Comparison of ENCODE assay signal across 9 cellular contexts in genomic region chr7:139774376-139774775, GRCh38. TPM values are rescaled to one million over a fixed set of nuclear protein-coding genes. Genes with fewer than 3 reads are reported as not detected.
DNase-seq lines count a peak whose midpoint lies in the region; ATAC-seq and TF ChIP-seq lines count a peak whose summit lies in the region.
"Had no signal": no experiment of that assay in that cellular context is flagged by ENCODE, and none has a peak within 500 bp of the region (broad histone marks: within the 10 kb centered on the region; RNA-seq: fewer than 3 reads in every experiment).

No MANE protein-coding gene starts in this region.

- peaks cover 62% of the 10 kb centered on the region for H3K4me1 Mint-ChIP-seq in activated CD8-positive, alpha-beta memory T cell treated with anti-CD3 and anti-CD28 coated beads, Interleukin-2, amount 10 ng/mL, durations not matched to agents 7 days and 5 days
- H3K4me1 Mint-ChIP-seq in stimulated activated naive CD8-positive, alpha-beta T cell treated with anti-CD3 and anti-CD28 coated beads, Interleukin-15, Interleukin-2, amounts not matched to agents 100 ng/mL and 50 ng/mL, for 24 hours (ENCODE audit: low read depth), result peaks cover 77% of the 10 kb centered on the region

- peaks cover 9% of the 10 kb centered on the region for H3K36me3 Mint-ChIP-seq in activated CD8-positive, alpha-beta memory T cell treated with anti-CD3 and anti-CD28 coated beads, Interleukin-2, amount 10 ng/mL, durations not matched to agents 7 days and 5 days
- H3K36me3 Mint-ChIP-seq in stimulated activated naive CD8-positive, alpha-beta T cell treated with anti-CD3 and anti-CD28 coated beads, Interleukin-15, Interleukin-2, amounts not matched to agents 100 ng/mL and 50 ng/mL, for 24 hours (ENCODE audit: low read depth), result peaks cover 22% of the 10 kb centered on the region

- TF ChIP-seq CTCF in WI38 (IDR thresholded peaks at IDR 0.05; ENCODE audit: low read depth, low read length) (no peak), fibroblast of villous mesenchyme (IDR thresholded peaks at IDR 0.05; ENCODE audit: insufficient read depth, low read depth, low read length) (no peak)

- no peaks in the 10 kb centered on the region for H3K9me3 Mint-ChIP-seq in activated CD8-positive, alpha-beta memory T cell treated with anti-CD3 and anti-CD28 coated beads, Interleukin-2, amount 10 ng/mL, durations not matched to agents 7 days and 5 days (ENCODE audit: low read depth)
- H3K9me3 Mint-ChIP-seq in stimulated activated naive CD8-positive, alpha-beta T cell treated with anti-CD3 and anti-CD28 coated beads, Interleukin-15, Interleukin-2, amounts not matched to agents 100 ng/mL and 50 ng/mL, for 24 hours, result no peaks in the 10 kb centered on the region

- peak overlapping the region; percentile 99 for H3K4me3 ChIP-seq in WI38 (ENCODE audit: low read depth, low read length)
- no peak overlapping the region for H3K4me3 ChIP-seq in fibroblast of villous mesenchyme (ENCODE audit: low read depth, low read length)
- H3K4me3 ChIP-seq: SK-N-MC had no signal

- no peak for ATAC-seq in activated CD8-positive, alpha-beta memory T cell treated with anti-CD3 and anti-CD28 coated beads, Interleukin-2, amount 10 ng/mL, durations not matched to agents 7 days and 5 days
- ATAC-seq in GM18520 (IDR thresholded peaks at IDR 0.05; ENCODE audit: unreplicated experiment), result no peak

- H3K27me3 Mint-ChIP-seq in activated CD8-positive, alpha-beta memory T cell treated with anti-CD3 and anti-CD28 coated beads, Interleukin-2, amount 10 ng/mL, durations not matched to agents 7 days and 5 days, result peaks cover 9% of the 10 kb centered on the region
- peaks cover 4% of the 10 kb centered on the region for H3K27me3 Mint-ChIP-seq in stimulated activated naive CD8-positive, alpha-beta T cell treated with anti-CD3 and anti-CD28 coated beads, Interleukin-15, Interleukin-2, amounts not matched to agents 100 ng/mL and 50 ng/mL, for 24 hours

- CTCF ChIA-PET in activated CD8-positive, alpha-beta memory T cell treated with anti-CD3 and anti-CD28 coated beads, Interleukin-2, amount 10 ng/mL, durations not matched to agents 7 days and 5 days (lab: Charles Lee), result interaction anchor here (1.0 to 4.8 kb wide), 4 partner anchors 123 to 228 kb away, joined by 3 to 18 read pairs (median 4); no protein-coding TSS in a partner anchor

- no peak for DNase-seq in activated CD8-positive, alpha-beta memory T cell treated with anti-CD3 and anti-CD28 coated beads, Interleukin-2, amount 10 ng/mL, durations not matched to agents 7 days and 5 days
- no peak for DNase-seq in activated CD8-positive, alpha-beta memory T cell treated with anti-CD3 and anti-CD28 coated beads, Interleukin-2, amount 50 U/mL, for 4 hours
- DNase-seq in fibroblast of villous mesenchyme (ENCODE audit: low read depth) (peak; percentile 72), cerebellum (ENCODE audit: low spot score) (no peak), ecto neural progenitor cell (ENCODE audit: low spot score) (no peak)

- peak overlapping the region; percentile 97 for H3K27ac Mint-ChIP-seq in activated CD8-positive, alpha-beta memory T cell treated with anti-CD3 and anti-CD28 coated beads, Interleukin-2, amount 10 ng/mL, durations not matched to agents 7 days and 5 days
- peak overlapping the region; percentile 86 for H3K27ac Mint-ChIP-seq in stimulated activated naive CD8-positive, alpha-beta T cell treated with anti-CD3 and anti-CD28 coated beads, Interleukin-15, Interleukin-2, amounts not matched to agents 100 ng/mL and 50 ng/mL, for 24 hours

- peak overlapping the region; percentile 22 for H3K4me3 Mint-ChIP-seq in activated CD8-positive, alpha-beta memory T cell treated with anti-CD3 and anti-CD28 coated beads, Interleukin-2, amount 10 ng/mL, durations not matched to agents 7 days and 5 days
- H3K4me3 Mint-ChIP-seq in stimulated activated naive CD8-positive, alpha-beta T cell treated with anti-CD3 and anti-CD28 coated beads, Interleukin-15, Interleukin-2, amounts not matched to agents 100 ng/mL and 50 ng/mL, for 24 hours, result peak overlapping the region; percentile 89

RNA-seq across cellular contexts. Expression of gene HIPK2, which starts 3.4 kb away (rescaled TPM):
- 10 to 100 TPM; 20.2 to 21.4 TPM for total RNA-seq in activated CD8-positive, alpha-beta memory T cell treated with anti-CD3 and anti-CD28 coated beads, Interleukin-2, amount 10 ng/mL, durations not matched to agents 7 days and 5 days
- 7.1 and 7.3 TPM in 2 replicates for total RNA-seq in fibroblast of villous mesenchyme
- total RNA-seq in cerebellum, result 33.3 TPM

RNA-seq across cellular contexts. Expression of gene TBXAS1, which starts 54.7 kb away (rescaled TPM):
- 1 to 10 TPM; 1.7 to 3.9 TPM for total RNA-seq in activated CD8-positive, alpha-beta memory T cell treated with anti-CD3 and anti-CD28 coated beads, Interleukin-2, amount 10 ng/mL, durations not matched to agents 7 days and 5 days
- total RNA-seq in fibroblast of villous mesenchyme (0.32 TPM in 1 of 2 replicates, not detected in the other), cerebellum (3.8 TPM)
